Comparison of ENCODE assay signal across 1 cellular context in genomic region chr1:45348966-45349677, GRCh38.
TF ChIP-seq lines count a peak whose summit lies in the region.

No MANE protein-coding gene starts in this region.

TF ChIP-seq in HepG2, 621 proteins besides CTCF, POLR2A, EP300 and RAD21:
- TF ChIP-seq ZNF280B (CRISPR knock-in tag; IDR thresholded peaks at IDR 0.05; ENCODE audit: borderline replicate concordance), result no peak
- no peak for TF ChIP-seq IRX3 (CRISPR knock-in tag; IDR thresholded peaks at IDR 0.05; ENCODE audit: borderline replicate concordance, low read depth)
- no peak for TF ChIP-seq GTF2F1 (IDR thresholded peaks at IDR 0.05; ENCODE audit: low read length)
- no peak for TF ChIP-seq GPN1 (CRISPR knock-in tag; IDR thresholded peaks at IDR 0.05; ENCODE audit: borderline replicate concordance)
- no peak for TF ChIP-seq SNAPC2 (CRISPR knock-in tag; IDR thresholded peaks at IDR 0.05)
- TF ChIP-seq ZNF251 (CRISPR knock-in tag; IDR thresholded peaks at IDR 0.05), result no peak
- no peak for TF ChIP-seq MIER3 (CRISPR knock-in tag; IDR thresholded peaks at IDR 0.05; ENCODE audit: borderline replicate concordance)
- TF ChIP-seq MED1 (CRISPR knock-in tag; IDR thresholded peaks at IDR 0.05), result no peak
- TF ChIP-seq, protein P1, sequence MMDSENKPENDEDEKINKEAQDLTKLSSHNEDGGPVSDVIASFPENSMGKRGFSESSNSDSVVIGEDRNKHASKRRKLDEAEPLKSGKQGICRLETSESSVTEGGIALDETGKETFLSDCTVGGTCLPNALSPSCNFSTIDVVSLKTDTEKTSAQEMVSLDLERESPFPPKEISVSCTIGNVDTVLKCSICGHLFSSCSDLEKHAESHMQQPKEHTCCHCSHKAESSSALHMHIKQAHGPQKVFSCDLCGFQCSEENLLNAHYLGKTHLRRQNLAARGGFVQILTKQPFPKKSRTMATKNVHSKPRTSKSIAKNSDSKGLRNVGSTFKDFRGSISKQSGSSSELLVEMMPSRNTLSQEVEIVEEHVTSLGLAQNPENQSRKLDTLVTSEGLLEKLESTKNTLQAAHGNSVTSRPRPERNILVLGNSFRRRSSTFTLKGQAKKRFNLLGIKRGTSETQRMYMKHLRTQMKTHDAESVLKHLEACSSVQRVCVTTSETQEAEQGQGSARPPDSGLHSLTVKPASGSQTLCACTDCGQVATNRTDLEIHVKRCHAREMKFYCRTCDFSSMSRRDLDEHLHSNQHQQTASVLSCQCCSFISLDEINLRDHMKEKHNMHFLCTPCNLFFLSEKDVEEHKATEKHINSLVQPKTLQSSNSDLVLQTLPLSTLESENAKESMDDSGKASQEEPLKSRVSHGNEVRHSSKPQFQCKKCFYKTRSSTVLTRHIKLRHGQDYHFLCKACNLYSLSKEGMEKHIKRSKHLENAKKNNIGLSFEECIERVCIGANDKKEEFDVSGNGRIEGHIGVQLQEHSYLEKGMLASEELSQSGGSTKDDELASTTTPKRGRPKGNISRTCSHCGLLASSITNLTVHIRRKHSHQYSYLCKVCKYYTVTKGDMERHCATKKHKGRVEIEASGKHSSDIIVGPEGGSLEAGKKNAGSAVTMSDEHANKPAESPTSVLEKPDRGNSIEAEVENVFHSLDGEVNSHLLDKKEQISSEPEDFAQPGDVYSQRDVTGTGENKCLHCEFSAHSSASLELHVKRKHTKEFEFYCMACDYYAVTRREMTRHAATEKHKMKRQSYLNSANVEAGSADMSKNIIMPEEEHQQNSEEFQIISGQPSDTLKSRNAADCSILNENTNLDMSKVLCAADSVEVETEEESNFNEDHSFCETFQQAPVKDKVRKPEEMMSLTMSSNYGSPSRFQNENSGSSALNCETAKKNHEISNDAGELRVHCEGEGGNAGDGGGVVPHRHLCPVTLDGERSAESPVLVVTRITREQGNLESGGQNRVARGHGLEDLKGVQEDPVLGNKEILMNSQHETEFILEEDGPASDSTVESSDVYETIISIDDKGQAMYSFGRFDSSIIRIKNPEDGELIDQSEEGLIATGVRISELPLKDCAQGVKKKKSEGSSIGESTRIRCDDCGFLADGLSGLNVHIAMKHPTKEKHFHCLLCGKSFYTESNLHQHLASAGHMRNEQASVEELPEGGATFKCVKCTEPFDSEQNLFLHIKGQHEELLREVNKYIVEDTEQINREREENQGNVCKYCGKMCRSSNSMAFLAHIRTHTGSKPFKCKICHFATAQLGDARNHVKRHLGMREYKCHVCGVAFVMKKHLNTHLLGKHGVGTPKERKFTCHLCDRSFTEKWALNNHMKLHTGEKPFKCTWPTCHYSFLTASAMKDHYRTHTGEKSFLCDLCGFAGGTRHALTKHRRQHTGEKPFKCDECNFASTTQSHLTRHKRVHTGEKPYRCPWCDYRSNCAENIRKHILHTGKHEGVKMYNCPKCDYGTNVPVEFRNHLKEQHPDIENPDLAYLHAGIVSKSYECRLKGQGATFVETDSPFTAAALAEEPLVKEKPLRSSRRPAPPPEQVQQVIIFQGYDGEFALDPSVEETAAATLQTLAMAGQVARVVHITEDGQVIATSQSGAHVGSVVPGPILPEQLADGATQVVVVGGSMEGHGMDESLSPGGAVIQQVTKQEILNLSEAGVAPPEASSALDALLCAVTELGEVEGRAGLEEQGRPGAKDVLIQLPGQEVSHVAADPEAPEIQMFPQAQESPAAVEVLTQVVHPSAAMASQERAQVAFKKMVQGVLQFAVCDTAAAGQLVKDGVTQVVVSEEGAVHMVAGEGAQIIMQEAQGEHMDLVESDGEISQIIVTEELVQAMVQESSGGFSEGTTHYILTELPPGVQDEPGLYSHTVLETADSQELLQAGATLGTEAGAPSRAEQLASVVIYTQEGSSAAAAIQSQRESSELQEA (CRISPR knock-in tag; IDR thresholded peaks at IDR 0.05; ENCODE audit: not compliant biosample characterization), result no peak
